8 cellular contexts compared by ENCODE assay signal in the genomic region with DNA sequence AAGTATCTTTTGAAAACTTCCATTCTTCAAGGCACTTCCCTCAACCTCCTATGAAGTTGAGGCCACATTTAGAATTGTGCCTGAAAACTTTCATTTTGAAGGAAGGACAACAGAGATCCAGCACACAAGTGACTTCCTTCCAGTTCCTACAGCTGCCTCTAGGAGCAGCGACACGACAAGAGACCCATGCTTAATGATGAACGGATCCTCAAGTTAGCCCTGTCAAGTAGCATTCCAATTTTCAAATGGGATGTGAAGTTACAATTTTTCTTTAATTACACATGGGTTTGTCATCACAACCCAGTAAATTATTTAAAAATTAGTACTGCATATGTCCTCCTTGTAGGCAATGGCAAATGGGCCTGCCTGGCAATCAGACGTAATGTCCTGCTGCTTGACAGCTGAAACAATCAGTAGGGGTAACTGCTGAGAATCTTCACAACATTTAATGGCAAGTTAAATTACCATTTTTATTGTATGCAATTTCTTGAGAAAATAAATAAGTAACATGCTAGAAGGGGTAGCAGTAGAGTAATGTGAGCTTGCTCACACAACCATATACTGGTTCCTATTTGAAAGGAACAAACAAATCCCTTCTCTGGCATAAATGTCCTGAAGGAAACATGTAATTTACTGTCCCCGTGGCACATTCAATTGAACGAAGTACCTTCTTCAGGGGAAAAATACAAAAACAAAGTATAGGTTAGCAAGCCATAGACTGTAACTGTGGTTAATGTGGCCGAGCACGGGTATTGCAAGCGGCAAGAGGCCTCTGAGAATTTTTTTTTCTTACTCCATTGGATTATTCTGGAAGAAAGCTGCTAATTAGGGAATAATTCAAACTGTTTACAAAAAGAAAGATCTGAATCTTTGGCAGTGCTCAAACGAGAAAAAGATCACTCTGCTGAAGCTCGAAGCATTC.
DNase-seq lines count a peak whose midpoint lies in the region; ATAC-seq, FAIRE-seq and TF ChIP-seq lines count a peak whose summit lies in the region.
"Had no signal": no experiment of that assay in that cellular context is flagged by ENCODE, and none has a peak within 500 bp of the region (broad histone marks: within the 10 kb centered on the region; RNA-seq: fewer than 3 reads in every experiment).

No MANE protein-coding gene starts in this region.

- H3K4me3 ChIP-seq in bronchial epithelial cell (ENCODE audit: low read depth, low read length): no peak overlapping the region
- H3K4me3 ChIP-seq in osteoblast (ENCODE audit: insufficient read depth, low read length): no peak overlapping the region
- H3K4me3 ChIP-seq: left lung had no signal

- peak; percentile 35 for DNase-seq in NAMALWA (ENCODE audit: low spot score)
- DNase-seq in bronchial epithelial cell (ENCODE audit: low read depth): peak; percentile 8
- DNase-seq in osteoblast (ENCODE audit: insufficient read length, low spot score, missing footprints): no peak
- no peak for DNase-seq in HK-2 (ENCODE audit: unreplicated experiment)
- DNase-seq in NCI-H2029 treated with DMSO at 0.1 percent for 48 hours (lab: John Stamatoyannopoulos, UW): no peak
- DNase-seq: left lung had no signal

- FAIRE-seq in bronchial epithelial cell (lab: Jason Lieb, UNC): no peak

- TF ChIP-seq CTCF in GM12873 (IDR thresholded peaks at IDR 0.05; ENCODE audit: insufficient read depth, low read depth, low read length, missing control alignments): peak; percentile 50
- TF ChIP-seq CTCF in bronchial epithelial cell (IDR thresholded peaks at IDR 0.05; ENCODE audit: insufficient read depth, low read length, severe bottlenecking): peak; percentile 36
- peak; percentile 32 for TF ChIP-seq CTCF in osteoblast (IDR thresholded peaks at IDR 0.05; ENCODE audit: extremely low read depth, low read depth, low read length)

- H3K27ac ChIP-seq in osteoblast (ENCODE audit: low read depth, low read length): no peak overlapping the region
- H3K27ac ChIP-seq: left lung had no signal

- no peak overlapping the region for H2AFZ ChIP-seq in osteoblast (ENCODE audit: low read length)

- H3K9me3 ChIP-seq in osteoblast (ENCODE audit: low read depth, low read length): no peaks in the 10 kb centered on the region
- H3K9me3 ChIP-seq: left lung had no signal

- no peaks in the 10 kb centered on the region for H3K4me1 ChIP-seq in osteoblast (ENCODE audit: insufficient read depth, low read length)
- H3K4me1 ChIP-seq: left lung had no signal

- no peaks in the 10 kb centered on the region for H3K27me3 ChIP-seq in bronchial epithelial cell (ENCODE audit: control insufficient read depth, insufficient read depth, low read length)
- peaks cover 2% of the 10 kb centered on the region for H3K27me3 ChIP-seq in osteoblast (ENCODE audit: insufficient read depth, low read length)
- H3K27me3 ChIP-seq: left lung had no signal

- no peaks in the 10 kb centered on the region for H3K79me2 ChIP-seq in osteoblast (ENCODE audit: insufficient read depth, low read length)

- no peaks in the 10 kb centered on the region for H3K36me3 ChIP-seq in bronchial epithelial cell (ENCODE audit: control insufficient read depth, insufficient read depth, low read length)
- no peaks in the 10 kb centered on the region for H3K36me3 ChIP-seq in osteoblast (ENCODE audit: insufficient read depth, low read length)
- H3K36me3 ChIP-seq: left lung had no signal

- no peaks in the 10 kb centered on the region for H4K20me1 ChIP-seq in osteoblast (ENCODE audit: insufficient read depth, low read length)

- H3K4me2 ChIP-seq in osteoblast (ENCODE audit: insufficient read depth, low read length): no peak overlapping the region

- ATAC-seq in GM21529 (IDR thresholded peaks at IDR 0.05; ENCODE audit: unreplicated experiment): no peak
- ATAC-seq: left lung had no signal

Comparison
In these comparisons a context has a peak if more than half of its experiments do, and no peak if none do; other contexts are left out.
1. DNase-seq: peak in NAMALWA (single experiment) and bronchial epithelial cell (single experiment); none in osteoblast (single experiment), HK-2 (single experiment) and NCI-H2029 treated with DMSO at 0.1 percent for 48 hours (single experiment).
2. Peak in every context shown above with its lines, with median percentiles within 50 percentile points of each other: CTCF ChIP-seq.